Comparison of ENCODE assay signal across 10 cellular contexts in the genomic region with DNA sequence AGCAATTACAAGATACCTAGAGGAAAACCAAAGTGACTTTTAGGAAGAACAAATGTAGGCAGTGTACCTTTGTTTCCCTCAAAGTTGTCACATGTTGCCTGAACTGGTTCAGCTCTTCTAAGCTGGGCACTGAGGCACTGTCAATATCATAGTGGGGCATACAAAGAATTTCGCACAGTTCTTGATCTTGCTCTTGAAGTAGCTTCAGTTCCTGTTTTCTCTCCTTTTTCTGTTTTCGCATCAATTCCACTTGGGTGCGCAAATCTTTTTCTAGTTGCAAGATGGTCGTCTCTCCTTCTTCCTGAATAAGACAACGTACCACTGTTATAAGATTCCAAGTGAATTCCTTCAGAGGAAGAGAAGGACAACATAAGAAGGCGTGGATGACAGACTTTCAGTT. TPM values are rescaled to one million over a fixed set of nuclear protein-coding genes. Genes with fewer than 3 reads are reported as not detected.
DNase-seq lines count a peak whose midpoint lies in the region; ATAC-seq lines count a peak whose summit lies in the region.
"Had no signal": no experiment of that assay in that cellular context is flagged by ENCODE, and none has a peak within 500 bp of the region (broad histone marks: within the 10 kb centered on the region; RNA-seq: fewer than 3 reads in every experiment).

No MANE protein-coding gene starts in this region.

- DNase-seq in naive B cell: peak; percentile 29
- no peak for DNase-seq in SHP77 treated with DMSO at 0.1 percent for 48 hours (lab: John Stamatoyannopoulos, UW)
- no peak for DNase-seq in stimulated activated naive CD4-positive, alpha-beta T cell (lab: John Stamatoyannopoulos, UW)
- DNase-seq in NCI-H2081 (lab: John Stamatoyannopoulos, UW): no peak
- DNase-seq: DND-41, NCI-H526 treated with DMSO at 0.1 percent for 48 hours had no signal

- no peaks in the 10 kb centered on the region for H3K27me3 Mint-ChIP-seq in naive B cell

- peak overlapping the region in 4 of 6 donors; percentile 21 to 78 (median 32) for H3K27ac Mint-ChIP-seq in naive B cell

- H3K36me3 Mint-ChIP-seq in naive B cell: no peaks in the 10 kb centered on the region

- H3K4me3 Mint-ChIP-seq in naive B cell: peak overlapping the region in 6 of 8 donors; percentile 8 to 71 (median 37)

- H3K9me3 Mint-ChIP-seq in naive B cell: no peaks in the 10 kb centered on the region

- ATAC-seq in GM18907 (IDR thresholded peaks at IDR 0.05; ENCODE audit: unreplicated experiment): peak; percentile 62
- peak; percentile 77 for ATAC-seq in GM21528 (IDR thresholded peaks at IDR 0.05; ENCODE audit: low FRiP score, unreplicated experiment)
- peak; percentile 55 for ATAC-seq in HG03196 (IDR thresholded peaks at IDR 0.05; ENCODE audit: unreplicated experiment)
- ATAC-seq in naive B cell (ENCODE audit: low read depth in 2 of 2): peak; percentile 86 to 87
- ATAC-seq: K562 had no signal

- peaks cover 11 to 29% (median 14%) of the 10 kb centered on the region in 3 donors for H3K4me1 Mint-ChIP-seq in naive B cell

RNA-seq across cellular contexts. Expression of a gene that starts 12.7 kb away (rescaled TPM):
- 1 to 10 TPM in 5 of 6 donors, not detected in 1; 1.8 to 8.9 (median 3.9) TPM for polyA plus RNA-seq in naive B cell (ENCODE audit: low read depth in 6 of 6)

RNA-seq across cellular contexts. Expression of a gene that starts 27.0 kb away (rescaled TPM):
- polyA plus RNA-seq in naive B cell (ENCODE audit: low read depth in 6 of 6): 1 to 10 TPM; 4.0 to 6.6 (median 5.2) TPM

RNA-seq across cellular contexts. Expression of a gene that starts 40.7 kb away (rescaled TPM):
- polyA plus RNA-seq in naive B cell (ENCODE audit: low read depth in 6 of 6): 1 to 10 TPM; 4.6 to 7.5 (median 6.5) TPM

RNA-seq across cellular contexts. Expression of a gene that starts 46.6 kb away (rescaled TPM):
- 10 to 100 TPM; 54.9 to 76.1 (median 60.9) TPM for polyA plus RNA-seq in naive B cell (ENCODE audit: low read depth in 6 of 6)

RNA-seq across cellular contexts. Expression of a gene that starts 49.3 kb away (rescaled TPM):
- 10 to 100 TPM; 24.6 to 39.5 (median 35.0) TPM for polyA plus RNA-seq in naive B cell (ENCODE audit: low read depth in 6 of 6)
